In genomic region chr5:3811116-3811515, GRCh38 we compare ENCODE assay signal across 40 cellular contexts.
"Had no signal": no experiment of that assay in that cellular context is flagged by ENCODE, and none has a peak within 500 bp of the region (broad histone marks: within the 10 kb centered on the region; RNA-seq: fewer than 3 reads in every experiment).

No MANE protein-coding gene starts in this region.

- DNase-seq: activated effector memory CD4-positive, alpha-beta T cell treated with anti-CD3 and anti-CD28 coated beads, Interleukin-2, amount 50 U/mL, for 16 hours; activated effector memory CD4-positive, alpha-beta T cell treated with Interleukin-2 at 50 U/mL for 16 hours; activated gamma-delta T cell; activated gamma-delta T cell treated with Interleukin-2 at 50 U/mL for 16 hours; activated naive CD4-positive, alpha-beta T cell; activated naive CD4-positive, alpha-beta T cell treated with anti-CD3 and anti-CD28 coated beads for 36 hours; activated naive CD4-positive, alpha-beta T cell treated with anti-CD3 and anti-CD28 coated beads, Interleukin-2, amount 10 ng/mL, durations not matched to agents 7 days and 5 days; activated naive CD4-positive, alpha-beta T cell treated with anti-CD3 and anti-CD28 coated beads, Interleukin-2, amount 50 U/mL, for 16 hours; activated naive CD4-positive, alpha-beta T cell treated with Interleukin-2 at 50 U/mL for 16 hours; activated naive CD8-positive, alpha-beta T cell treated with anti-CD3 and anti-CD28 coated beads for 36 hours; activated naive CD8-positive, alpha-beta T cell treated with anti-CD3 and anti-CD28 coated beads, Interleukin-2, amount 10 ng/mL, durations not matched to agents 7 days and 5 days; activated naive CD8-positive, alpha-beta T cell treated with anti-CD3 and anti-CD28 coated beads, Interleukin-2, amount 50 U/mL, for 24 hours; activated T-cell treated with anti-CD3 and anti-CD28 coated beads for 4 hours; activated T-cell treated with anti-CD3 and anti-CD28 coated beads, Interleukin-2, amount 50 U/mL, for 1 hour; activated T-cell treated with anti-CD3 and anti-CD28 coated beads, Interleukin-2, amount 50 U/mL, for 24 hours; activated T-cell treated with anti-CD3 and anti-CD28 coated beads, Interleukin-2, amount 50 U/mL, for 4 hours; activated T-cell treated with anti-CD3 and anti-CD28 coated beads, Interleukin-2, amount 50 U/mL, for 48 hours; activated T-cell treated with anti-CD3 and anti-CD28 coated beads, Interleukin-2, amount 50 U/mL, for 72 hours; adrenal gland; amniotic stem cell; amygdala; anterior cingulate cortex; aorta; body of pancreas; brain microvascular endothelial cell; caudate nucleus; central memory CD4-positive, alpha-beta T cell; cerebellar nuclear complex had no signal

- ATAC-seq: activated naive CD4-positive, alpha-beta T cell treated with anti-CD3 and anti-CD28 coated beads, Interleukin-2, amount 50 U/mL, for 72 hours; activated naive CD8-positive, alpha-beta T cell treated with anti-CD3 and anti-CD28 coated beads, Interleukin-2, amount 50 U/mL, for 24 hours; activated T-cell treated with anti-CD3 and anti-CD28 coated beads, Interleukin-2, amount 50 U/mL, for 4 hours; activated T-cell treated with anti-CD3 and anti-CD28 coated beads, Interleukin-2, amount 50 U/mL, for 72 hours; activated T-helper 17 cell treated with anti-CD3 and anti-CD28 coated beads, Interleukin-2, amount 50 U/mL, for 72 hours; body of pancreas had no signal

- H3K27me3 Mint-ChIP-seq: activated naive CD4-positive, alpha-beta T cell treated with anti-CD3 and anti-CD28 coated beads, Interleukin-2, amount 10 ng/mL, durations not matched to agents 7 days and 5 days; activated naive CD4-positive, alpha-beta T cell treated with anti-CD3 and anti-CD28 coated beads, Interleukin-2, amount 50 U/mL, for 24 hours; activated naive CD8-positive, alpha-beta T cell; activated naive CD8-positive, alpha-beta T cell treated with anti-CD3 and anti-CD28 coated beads, Interleukin-2, amount 10 ng/mL, durations not matched to agents 7 days and 5 days; activated naive CD8-positive, alpha-beta T cell treated with anti-CD3 and anti-CD28 coated beads, Interleukin-2, amount 50 U/mL, for 24 hours; activated T-cell treated with anti-CD3 and anti-CD28 coated beads, Interleukin-2, amount 50 U/mL, for 24 hours; activated T-helper 17 cell treated with anti-CD3 and anti-CD28 coated beads, Interleukin-2, amount 50 U/mL, for 72 hours; central memory CD8-positive, alpha-beta T cell had no signal

- H3K27ac ChIP-seq: adrenal gland, ascending aorta, body of pancreas, brain microvascular endothelial cell, breast epithelium, cardiac muscle cell had no signal

- H3K36me3 ChIP-seq: adrenal gland, ascending aorta, brain microvascular endothelial cell, breast epithelium, cardiac muscle cell had no signal

- H3K4me3 ChIP-seq: adrenal gland, ascending aorta, body of pancreas, breast epithelium, cardiac muscle cell had no signal

- H3K27me3 ChIP-seq: adrenal gland, ascending aorta, body of pancreas, brain microvascular endothelial cell, breast epithelium, cardiac muscle cell had no signal

- H3K4me1 ChIP-seq: adrenal gland, ascending aorta, body of pancreas, breast epithelium had no signal

- H3K4me1 Mint-ChIP-seq: activated naive CD4-positive, alpha-beta T cell treated with anti-CD3 and anti-CD28 coated beads, Interleukin-2, amount 10 ng/mL, durations not matched to agents 7 days and 5 days; activated naive CD4-positive, alpha-beta T cell treated with anti-CD3 and anti-CD28 coated beads, Interleukin-2, amount 50 U/mL, for 24 hours; activated naive CD8-positive, alpha-beta T cell treated with anti-CD3 and anti-CD28 coated beads for 36 hours; activated naive CD8-positive, alpha-beta T cell treated with anti-CD3 and anti-CD28 coated beads, Interleukin-2, amount 10 ng/mL, durations not matched to agents 7 days and 5 days; activated naive CD8-positive, alpha-beta T cell treated with anti-CD3 and anti-CD28 coated beads, Interleukin-2, amount 50 U/mL, for 24 hours; activated T-helper 17 cell treated with anti-CD3 and anti-CD28 coated beads, Interleukin-2, amount 50 U/mL, for 72 hours; brain; central memory CD8-positive, alpha-beta T cell had no signal

- H3K4me3 Mint-ChIP-seq: activated naive CD4-positive, alpha-beta T cell treated with anti-CD3 and anti-CD28 coated beads for 36 hours; activated naive CD4-positive, alpha-beta T cell treated with anti-CD3 and anti-CD28 coated beads, Interleukin-2, amount 10 ng/mL, durations not matched to agents 7 days and 5 days; activated naive CD4-positive, alpha-beta T cell treated with anti-CD3 and anti-CD28 coated beads, Interleukin-2, amount 50 U/mL, for 24 hours; activated naive CD8-positive, alpha-beta T cell; activated naive CD8-positive, alpha-beta T cell treated with anti-CD3 and anti-CD28 coated beads for 36 hours; activated naive CD8-positive, alpha-beta T cell treated with anti-CD3 and anti-CD28 coated beads, Interleukin-2, amount 10 ng/mL, durations not matched to agents 7 days and 5 days; activated naive CD8-positive, alpha-beta T cell treated with anti-CD3 and anti-CD28 coated beads, Interleukin-2, amount 50 U/mL, for 24 hours; activated T-cell treated with anti-CD3 and anti-CD28 coated beads, Interleukin-2, amount 50 U/mL, for 24 hours; activated T-cell treated with anti-CD3 and anti-CD28 coated beads, Interleukin-2, amount 50 U/mL, for 4 hours; activated T-cell treated with anti-CD3 and anti-CD28 coated beads, Interleukin-2, amount 50 U/mL, for 72 hours; activated T-helper 1 cell treated with anti-CD3 and anti-CD28 coated beads, Interleukin-12 subunit alpha, Interleukin-12 subunit beta, Interleukin-2, Interleukin-4 antibody, amounts not matched to agents 30 ng/mL and 10 ng/mL and 1 ng/mL, durations not matched to agents 14 hours and 24 hours and 36 hours; activated T-helper 17 cell treated with anti-CD3 and anti-CD28 coated beads, Interleukin-2, amount 50 U/mL, for 72 hours; brain; central memory CD8-positive, alpha-beta T cell had no signal

- H3K27ac Mint-ChIP-seq: activated naive CD4-positive, alpha-beta T cell treated with anti-CD3 and anti-CD28 coated beads for 36 hours; activated naive CD4-positive, alpha-beta T cell treated with anti-CD3 and anti-CD28 coated beads, Interleukin-2, amount 10 ng/mL, durations not matched to agents 7 days and 5 days; activated naive CD4-positive, alpha-beta T cell treated with anti-CD3 and anti-CD28 coated beads, Interleukin-2, amount 50 U/mL, for 24 hours; activated naive CD4-positive, alpha-beta T cell treated with anti-CD3 and anti-CD28 coated beads, Interleukin-2, amount 50 U/mL, for 72 hours; activated naive CD8-positive, alpha-beta T cell; activated naive CD8-positive, alpha-beta T cell treated with anti-CD3 and anti-CD28 coated beads for 36 hours; activated naive CD8-positive, alpha-beta T cell treated with anti-CD3 and anti-CD28 coated beads, Interleukin-2, amount 10 ng/mL, durations not matched to agents 7 days and 5 days; activated naive CD8-positive, alpha-beta T cell treated with anti-CD3 and anti-CD28 coated beads, Interleukin-2, amount 50 U/mL, for 24 hours; activated T-cell treated with anti-CD3 and anti-CD28 coated beads, Interleukin-2, amount 50 U/mL, for 24 hours; activated T-cell treated with anti-CD3 and anti-CD28 coated beads, Interleukin-2, amount 50 U/mL, for 72 hours; activated T-helper 1 cell treated with anti-CD3 and anti-CD28 coated beads, Interleukin-12 subunit alpha, Interleukin-12 subunit beta, Interleukin-2, Interleukin-4 antibody, amounts not matched to agents 30 ng/mL and 10 ng/mL and 1 ng/mL, durations not matched to agents 14 hours and 24 hours and 36 hours; activated T-helper 17 cell treated with anti-CD3 and anti-CD28 coated beads, Interleukin-2, amount 50 U/mL, for 72 hours; activated T-helper 2 cell treated with anti-CD3 and anti-CD28 coated beads, Interferon-gamma antibody, Interleukin-2, Interleukin-4, amounts not matched to agents 10 μg/mL and 5 μg/mL and 100 μg/mL, durations not matched to agents 14 hours and 24 hours and 36 hours; brain had no signal

- H3K9me3 ChIP-seq: adrenal gland, ascending aorta, body of pancreas, breast epithelium had no signal

- H3K9me3 Mint-ChIP-seq: activated naive CD4-positive, alpha-beta T cell treated with anti-CD3 and anti-CD28 coated beads, Interleukin-2, amount 50 U/mL, for 24 hours had no signal

- H3K36me3 Mint-ChIP-seq: activated naive CD4-positive, alpha-beta T cell treated with anti-CD3 and anti-CD28 coated beads, Interleukin-2, amount 10 ng/mL, durations not matched to agents 7 days and 5 days; activated naive CD4-positive, alpha-beta T cell treated with anti-CD3 and anti-CD28 coated beads, Interleukin-2, amount 50 U/mL, for 24 hours; activated naive CD8-positive, alpha-beta T cell; activated naive CD8-positive, alpha-beta T cell treated with anti-CD3 and anti-CD28 coated beads for 36 hours; activated naive CD8-positive, alpha-beta T cell treated with anti-CD3 and anti-CD28 coated beads, Interleukin-2, amount 10 ng/mL, durations not matched to agents 7 days and 5 days; brain had no signal

- FAIRE-seq: astrocyte had no signal
